Comparison of ENCODE assay signal across 19 cellular contexts in genomic region chr10:82164333-82164732, GRCh38.
A peak's percentile ranks its signal among the peaks of the same experiment; 100 is the strongest.
DNase-seq lines count a peak whose midpoint lies in the region; ATAC-seq and TF ChIP-seq lines count a peak whose summit lies in the region.
"Had no signal": no experiment of that assay in that cellular context is flagged by ENCODE, and none has a peak within 500 bp of the region (broad histone marks: within the 10 kb centered on the region; RNA-seq: fewer than 3 reads in every experiment).

No MANE protein-coding gene starts in this region.

- TF ChIP-seq CTCF in neural crest cell (conservative IDR thresholded peaks at IDR 0.05) = no peak
- TF ChIP-seq CTCF in type B pancreatic cell (conservative IDR thresholded peaks at IDR 0.05) = no peak

- DNase-seq in HuH-7 (ENCODE audit: low spot score) (peak; percentile 4), left kidney (ENCODE audit: low read depth, low spot score) (peak; percentile 66), neural crest cell (ENCODE audit: low read depth, low spot score) (no peak), type B pancreatic cell (ENCODE audit: extremely low spot score, unreplicated experiment) (no peak), dedifferentiated amniotic fluid mesenchymal stem cell (ENCODE audit: extremely low spot score) (no peak)
- no peak for DNase-seq in naive thymus-derived CD8-positive, alpha-beta T cell
- no peak for DNase-seq in activated CD4-positive, alpha-beta T cell treated with anti-CD3 and anti-CD28 coated beads, Interleukin-2, amount 50 U/mL, for 48 hours
- DNase-seq: C1 segment of cervical spinal cord; CD4-positive, alpha-beta memory T cell; COR-L47; DMS 273 treated with DMSO at 0.1 percent for 48 hours; DMS79; EL; GDM1; H9 had no signal

- H3K27ac Mint-ChIP-seq in neural crest cell (ENCODE audit: unreplicated experiment) = peak overlapping the region; percentile 10
- peak overlapping the region; percentile 7 for H3K27ac Mint-ChIP-seq in type B pancreatic cell
- no peak overlapping the region for H3K27ac Mint-ChIP-seq in naive thymus-derived CD8-positive, alpha-beta T cell
- H3K27ac Mint-ChIP-seq: CD4-positive, alpha-beta memory T cell; GM23338; H9 had no signal

- no peaks in the 10 kb centered on the region for H3K9me3 Mint-ChIP-seq in neural crest cell
- no peaks in the 10 kb centered on the region for H3K9me3 Mint-ChIP-seq in type B pancreatic cell
- H3K9me3 Mint-ChIP-seq in naive thymus-derived CD8-positive, alpha-beta T cell = peaks cover 0 to 25% (median 8%) of the 10 kb centered on the region in 9 donors
- H3K9me3 Mint-ChIP-seq: GM23338, H9 had no signal

- no peaks in the 10 kb centered on the region for H3K36me3 Mint-ChIP-seq in neural crest cell (ENCODE audit: low read depth)
- no peaks in the 10 kb centered on the region for H3K36me3 Mint-ChIP-seq in type B pancreatic cell
- no peaks in the 10 kb centered on the region for H3K36me3 Mint-ChIP-seq in naive thymus-derived CD8-positive, alpha-beta T cell
- H3K36me3 Mint-ChIP-seq: CD4-positive, alpha-beta memory T cell had no signal

- POLR2A ChIA-PET in naive thymus-derived CD8-positive, alpha-beta T cell (lab: Charles Lee) = no interaction called here

- no peaks in the 10 kb centered on the region for H3K27me3 Mint-ChIP-seq in neural crest cell (ENCODE audit: low read depth)
- H3K27me3 Mint-ChIP-seq in type B pancreatic cell = peaks cover 2% of the 10 kb centered on the region
- no peaks in the 10 kb centered on the region for H3K27me3 Mint-ChIP-seq in naive thymus-derived CD8-positive, alpha-beta T cell
- H3K27me3 Mint-ChIP-seq: CD4-positive, alpha-beta memory T cell had no signal

- H3K4me3 Mint-ChIP-seq in neural crest cell (no peak overlapping the region), type B pancreatic cell (peak overlapping the region; percentile 1)
- H3K4me3 Mint-ChIP-seq in naive thymus-derived CD8-positive, alpha-beta T cell = no peak overlapping the region
- H3K4me3 Mint-ChIP-seq: CD4-positive, alpha-beta memory T cell; GM23338; H9 had no signal

- no peaks in the 10 kb centered on the region for H3K4me1 Mint-ChIP-seq in neural crest cell
- peaks cover 5% of the 10 kb centered on the region for H3K4me1 Mint-ChIP-seq in type B pancreatic cell (ENCODE audit: unreplicated experiment)
- H3K4me1 Mint-ChIP-seq in naive thymus-derived CD8-positive, alpha-beta T cell = no peaks in the 10 kb centered on the region
- H3K4me1 Mint-ChIP-seq: CD4-positive, alpha-beta memory T cell; GM23338; H9 had no signal

- no peak for ATAC-seq in naive thymus-derived CD8-positive, alpha-beta T cell
- ATAC-seq in GM21825 (IDR thresholded peaks at IDR 0.05; ENCODE audit: unreplicated experiment) = no peak
- ATAC-seq: GM12878, GM23338, HCT116 had no signal

Comparison
In these comparisons a context has a peak if more than half of its experiments do, and no peak if none do; other contexts are left out.
1. DNase-seq: peak in HuH-7 (single experiment) and left kidney (single experiment); none in neural crest cell (single experiment), type B pancreatic cell (single experiment), naive thymus-derived CD8-positive, alpha-beta T cell (0 of 10), dedifferentiated amniotic fluid mesenchymal stem cell (single experiment) and activated CD4-positive, alpha-beta T cell treated with anti-CD3 and anti-CD28 coated beads, Interleukin-2, amount 50 U/mL, for 48 hours (0 of 2).
2. H3K27ac Mint-ChIP-seq: peak in neural crest cell (single experiment) and type B pancreatic cell (single experiment); none in naive thymus-derived CD8-positive, alpha-beta T cell (0 of 10).